Comparison of ENCODE assay signal across 1 cellular context in the genomic region with DNA sequence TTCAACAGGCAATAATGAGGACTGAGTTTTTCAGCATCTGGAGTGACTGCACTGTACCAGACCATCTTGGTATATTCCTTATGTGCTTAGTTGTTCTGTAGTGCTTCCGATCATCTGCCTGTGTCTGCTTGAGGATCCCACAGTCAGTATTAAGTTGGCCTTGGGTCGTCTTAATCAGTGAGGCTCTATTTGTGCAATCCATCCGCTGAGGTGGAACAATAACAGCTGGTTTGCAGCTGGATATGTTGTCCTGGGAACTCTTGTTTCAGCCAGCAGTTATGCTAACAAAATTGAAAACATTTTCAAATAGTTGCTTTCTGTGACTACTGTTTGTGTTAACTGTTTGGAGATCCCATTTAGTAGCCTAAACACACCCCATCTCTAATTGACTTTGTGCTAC.
TF ChIP-seq lines count a peak whose summit lies in the region.

No MANE protein-coding gene starts in this region.

TF ChIP-seq in H1, 55 proteins besides CTCF, POLR2A, EP300 and RAD21 (continued from another document):
- no peak for TF ChIP-seq CHD7 (IDR thresholded peaks at IDR 0.05; ENCODE audit: insufficient replicate concordance, low read length)
